Comparison of ENCODE assay signal across 8 cellular contexts in genomic region chr14:22836301-22837058, GRCh38. TPM values are rescaled to one million over a fixed set of nuclear protein-coding genes. Genes with fewer than 3 reads are reported as not detected.
DNase-seq lines count a peak whose midpoint lies in the region; ATAC-seq, FAIRE-seq and TF ChIP-seq lines count a peak whose summit lies in the region.

Gene MMP14 (plus strand): TSS chr14:22836585. CDS start chr14:22836818, 233 bp downstream.

- no peak for TF ChIP-seq RAD21 in A549 (conservative IDR thresholded peaks at IDR 0.05 in 1 of 2, IDR thresholded peaks at IDR 0.05 in 1 of 2)

- no peak for FAIRE-seq in A549 (lab: Jason Lieb, UNC)

- TF ChIP-seq CTCF in A549 (IDR thresholded peaks at IDR 0.05) (no peak), HEK293 (tag by site-specific recombination; IDR thresholded peaks at IDR 0.05) (no peak), osteocyte (IDR thresholded peaks at IDR 0.05) (peak; percentile 66), WERI-Rb-1 (IDR thresholded peaks at IDR 0.05; ENCODE audit: low read depth, low read length) (no peak)

- WGBS in A549 (ENCODE audit: missing lambda C conversion rate): 76% methylated on average over 44 of the region's 44 CpGs

- peaks cover 28% of the 10 kb centered on the region for H3K36me3 Mint-ChIP-seq in activated naive CD8-positive, alpha-beta T cell treated with anti-CD3 and anti-CD28 coated beads, Interleukin-2, amount 50 U/mL, for 24 hours (ENCODE audit: low read depth)
- peaks cover 21% of the 10 kb centered on the region for H3K36me3 Mint-ChIP-seq in osteocyte (ENCODE audit: unreplicated experiment)

- H3K4me1 Mint-ChIP-seq in activated naive CD8-positive, alpha-beta T cell treated with anti-CD3 and anti-CD28 coated beads, Interleukin-2, amount 50 U/mL, for 24 hours: peaks cover 27% of the 10 kb centered on the region
- H3K4me1 Mint-ChIP-seq in osteocyte (ENCODE audit: unreplicated experiment): peaks cover 41% of the 10 kb centered on the region

- intact Hi-C loops in Right ventricle myocardium superior (cut with DNase I): no loop called here

- no peak for TF ChIP-seq EP300 in A549 (IDR thresholded peaks at IDR 0.05)

- no peak for TF ChIP-seq POLR2A in A549 (IDR thresholded peaks at IDR 0.05; ENCODE audit: low read length)

- H3K4me1 ChIP-seq in A549 (no peaks in the 10 kb centered on the region), HEK293 (ENCODE audit: control insufficient read depth, insufficient read depth, low read length) (no peaks in the 10 kb centered on the region)

- peaks cover 9% of the 10 kb centered on the region for H3K27me3 Mint-ChIP-seq in activated naive CD8-positive, alpha-beta T cell treated with anti-CD3 and anti-CD28 coated beads, Interleukin-2, amount 50 U/mL, for 24 hours
- H3K27me3 Mint-ChIP-seq in osteocyte (ENCODE audit: unreplicated experiment): no peaks in the 10 kb centered on the region

- no peak for ATAC-seq in A549
- ATAC-seq in activated naive CD8-positive, alpha-beta T cell treated with anti-CD3 and anti-CD28 coated beads, Interleukin-2, amount 50 U/mL, for 24 hours: no peak
- peak; percentile 77 for ATAC-seq in Right ventricle myocardium superior (ENCODE audit: poor library complexity)
- no peak for ATAC-seq in HG02981 (IDR thresholded peaks at IDR 0.05; ENCODE audit: unreplicated experiment)

- H3K4me2 ChIP-seq in A549: peak within 1 kb of the TSS; percentile 38; the same call in 2 of the 3 replicates

- peaks cover 25 to 34% of the 10 kb centered on the region in 2 experiments; a peak in 2 of 3 replicates for H3K36me3 ChIP-seq in HEK293 (ENCODE audit: control insufficient read depth in 2 of 2, insufficient read depth in 1 of 2, low read length in 2 of 2)
- peaks cover 20% of the 10 kb centered on the region for H3K36me3 ChIP-seq in WERI-Rb-1

- peak within 1 kb of the TSS; percentile 73 for H3K4me3 Mint-ChIP-seq in activated naive CD8-positive, alpha-beta T cell treated with anti-CD3 and anti-CD28 coated beads, Interleukin-2, amount 50 U/mL, for 24 hours
- peak within 1 kb of the TSS; percentile 100 for H3K4me3 Mint-ChIP-seq in osteocyte (ENCODE audit: unreplicated experiment)

- H3K9me3 Mint-ChIP-seq in activated naive CD8-positive, alpha-beta T cell treated with anti-CD3 and anti-CD28 coated beads, Interleukin-2, amount 50 U/mL, for 24 hours: no peaks in the 10 kb centered on the region
- H3K9me3 Mint-ChIP-seq in osteocyte (ENCODE audit: unreplicated experiment): no peaks in the 10 kb centered on the region

- CTCF ChIA-PET in A549 (lab: Yijun Ruan, JAX) (interaction anchor here (1.2 to 14.1 kb wide), 5 partner anchors 13 to 276 kb away, joined by 3 to 195 read pairs (median 7); no protein-coding TSS in a partner anchor), HEK293 (lab: Yijun Ruan, JAX) (interaction anchor here (0.6 to 3.9 kb wide), 4 partner anchors 14 to 308 kb away, joined by 3 to 21 read pairs (median 7); no protein-coding TSS in a partner anchor)

- DNase-seq in A549 (ENCODE audit: low read depth in 1 of 2, low spot score in 1 of 2) (no peak), Right ventricle myocardium superior (peak; percentile 80), osteocyte (ENCODE audit: extremely low spot score, unreplicated experiment) (peak; percentile 90), WERI-Rb-1 (no peak), NCI-H2029 treated with DMSO at 0.1 percent for 48 hours (lab: John Stamatoyannopoulos, UW) (no peak)
- DNase-seq in activated naive CD8-positive, alpha-beta T cell treated with anti-CD3 and anti-CD28 coated beads, Interleukin-2, amount 50 U/mL, for 24 hours: no peak

- no peaks in the 10 kb centered on the region for H3K27me3 ChIP-seq in WERI-Rb-1 (ENCODE audit: insufficient read depth, low read depth, severe bottlenecking)

- peak within 1 kb of the TSS; percentile 62 for H3K27ac Mint-ChIP-seq in activated naive CD8-positive, alpha-beta T cell treated with anti-CD3 and anti-CD28 coated beads, Interleukin-2, amount 50 U/mL, for 24 hours
- H3K27ac Mint-ChIP-seq in osteocyte (ENCODE audit: unreplicated experiment): peak within 1 kb of the TSS; percentile 98

- H3K9me3 ChIP-seq in A549: no peaks in the 10 kb centered on the region
- no peaks in the 10 kb centered on the region for H3K9me3 ChIP-seq in HEK293 (ENCODE audit: control insufficient read depth, insufficient read depth, low read depth, low read length)
- H3K9me3 ChIP-seq in WERI-Rb-1 (ENCODE audit: severe bottlenecking): no peaks in the 10 kb centered on the region

- peak within 1 kb of the TSS in 1 of 2 experiments; percentile 38; a peak in 1 of 6 replicates for H3K27ac ChIP-seq in A549
- peak within 1 kb of the TSS; percentile 24 for H3K27ac ChIP-seq in HEK293 (ENCODE audit: extremely low read depth, low read depth, low read length)
- H3K27ac ChIP-seq in WERI-Rb-1: no peak within 1 kb of the TSS

- POLR2A ChIA-PET in A549 (lab: Yijun Ruan, JAX): no interaction called here
- POLR2A ChIA-PET in HEK293 (lab: Yijun Ruan, JAX): interaction anchor here (1.0 kb wide), 1 partner anchor 12 kb away, joined by 3 read pairs; no protein-coding TSS in a partner anchor

- H3K4me3 ChIP-seq in A549: 0 out of 3 replicates have a peak within 1 kb of the TSS, but pooled peaks have one; percentile 18
- H3K4me3 ChIP-seq in HEK293 (ENCODE audit: low read depth, low read length): peak within 1 kb of the TSS; percentile 24
- no peak within 1 kb of the TSS for H3K4me3 ChIP-seq in WERI-Rb-1 (ENCODE audit: low read depth, low read length)

TF ChIP-seq in A549, 52 proteins besides CTCF, POLR2A, EP300 and RAD21:
- TF ChIP-seq ATOH8 (CRISPR knock-in tag; IDR thresholded peaks at IDR 0.05; ENCODE audit: low read depth) (no peak), ESRRA (IDR thresholded peaks at IDR 0.05; ENCODE audit: borderline replicate concordance, low read length) (no peak), MAZ (IDR thresholded peaks at IDR 0.05; ENCODE audit: borderline replicate concordance, low read depth, low read length) (no peak), HOXB13 (CRISPR knock-in tag; IDR thresholded peaks at IDR 0.05; ENCODE audit: low read depth) (no peak), ZNF302 (CRISPR knock-in tag; IDR thresholded peaks at IDR 0.05) (no peak)
TF ChIP-seq in A549: peak in this region for 0.

TF ChIP-seq in HEK293, 187 proteins besides CTCF, POLR2A, EP300 and RAD21 (continues in another document):
- TF ChIP-seq BCL11A (tag by site-specific recombination; IDR thresholded peaks at IDR 0.05; ENCODE audit: low read depth) (no peak), OVOL3 (tag by site-specific recombination; IDR thresholded peaks at IDR 0.05) (no peak), ZNF707 (tag by site-specific recombination; IDR thresholded peaks at IDR 0.05) (no peak), ZNF350 (tag by site-specific recombination; IDR thresholded peaks at IDR 0.05) (no peak), ZNF19 (tag by site-specific recombination; IDR thresholded peaks at IDR 0.05; ENCODE audit: low read depth) (no peak), ZNF776 (tag by site-specific recombination; IDR thresholded peaks at IDR 0.05; ENCODE audit: borderline replicate concordance) (no peak), ZNF404 (tag by site-specific recombination; IDR thresholded peaks at IDR 0.05) (no peak), ZNF670 (tag by site-specific recombination; IDR thresholded peaks at IDR 0.05; ENCODE audit: low read depth) (no peak), MYNN (tag by site-specific recombination; IDR thresholded peaks at IDR 0.05; ENCODE audit: borderline replicate concordance) (no peak), ZSCAN18 (tag by site-specific recombination; IDR thresholded peaks at IDR 0.05) (no peak), PBX3 (CRISPR knock-in tag; IDR thresholded peaks at IDR 0.05) (no peak), ZNF596 (tag by site-specific recombination; IDR thresholded peaks at IDR 0.05) (no peak), SP7 (tag by site-specific recombination; IDR thresholded peaks at IDR 0.05) (no peak), ZNF274 (IDR thresholded peaks at IDR 0.05; ENCODE audit: low read length) (no peak), ZNF274 (tag by site-specific recombination; IDR thresholded peaks at IDR 0.05; ENCODE audit: borderline replicate concordance) (no peak), KLF8 (tag by site-specific recombination; IDR thresholded peaks at IDR 0.05) (no peak), ZNF23 (tag by site-specific recombination; IDR thresholded peaks at IDR 0.05; ENCODE audit: borderline replicate concordance) (no peak), ZNF37A (tag by site-specific recombination; IDR thresholded peaks at IDR 0.05) (no peak)

RNA-seq across cellular contexts. Expression of gene MMP14, which starts in this region (rescaled TPM):
- polyA plus RNA-seq in A549 (2011; rRNA removed): 1.9 and 2.5 TPM in 2 replicates
- polyA plus RNA-seq in A549 (2012; cell fraction: cytosol; rRNA removed): 1.9 TPM in 2 replicates
- polyA plus RNA-seq in A549 (2012; cell fraction: nucleus; rRNA removed): 13.2 and 13.8 TPM in 2 replicates
- 1.1 to 2.0 TPM (median 1.5 TPM) in 3 replicates for polyA plus RNA-seq in A549 (2017; fragmentation: RNase III; extraction: RNeasy Plus Mini Kit Qiagen cat#74134 plus additional on column Dnase treatment)
- 1.7 and 2.3 TPM in 2 replicates for polyA minus RNA-seq in A549 (2011; rRNA and poly(A)+ RNA removed)
- 22.5 TPM for total RNA-seq in Right ventricle myocardium superior
- total RNA-seq in osteocyte: 490 and 518 TPM in 2 replicates

Comparison
In these comparisons a context has a peak if more than half of its experiments do, and no peak if none do; other contexts are left out.
1. RNA of gene MMP14 (total RNA-seq): 490 to 518 TPM in osteocyte; 22.5 TPM in Right ventricle myocardium superior (single experiment); every median in the first group is over 10 times any median in the second.
2. DNase-seq: peak in Right ventricle myocardium superior (single experiment) and osteocyte (single experiment); none in A549 (0 of 2), activated naive CD8-positive, alpha-beta T cell treated with anti-CD3 and anti-CD28 coated beads, Interleukin-2, amount 50 U/mL, for 24 hours (single experiment), WERI-Rb-1 (single experiment) and NCI-H2029 treated with DMSO at 0.1 percent for 48 hours (single experiment).